1 cellular context compared by ENCODE assay signal in the genomic region with DNA sequence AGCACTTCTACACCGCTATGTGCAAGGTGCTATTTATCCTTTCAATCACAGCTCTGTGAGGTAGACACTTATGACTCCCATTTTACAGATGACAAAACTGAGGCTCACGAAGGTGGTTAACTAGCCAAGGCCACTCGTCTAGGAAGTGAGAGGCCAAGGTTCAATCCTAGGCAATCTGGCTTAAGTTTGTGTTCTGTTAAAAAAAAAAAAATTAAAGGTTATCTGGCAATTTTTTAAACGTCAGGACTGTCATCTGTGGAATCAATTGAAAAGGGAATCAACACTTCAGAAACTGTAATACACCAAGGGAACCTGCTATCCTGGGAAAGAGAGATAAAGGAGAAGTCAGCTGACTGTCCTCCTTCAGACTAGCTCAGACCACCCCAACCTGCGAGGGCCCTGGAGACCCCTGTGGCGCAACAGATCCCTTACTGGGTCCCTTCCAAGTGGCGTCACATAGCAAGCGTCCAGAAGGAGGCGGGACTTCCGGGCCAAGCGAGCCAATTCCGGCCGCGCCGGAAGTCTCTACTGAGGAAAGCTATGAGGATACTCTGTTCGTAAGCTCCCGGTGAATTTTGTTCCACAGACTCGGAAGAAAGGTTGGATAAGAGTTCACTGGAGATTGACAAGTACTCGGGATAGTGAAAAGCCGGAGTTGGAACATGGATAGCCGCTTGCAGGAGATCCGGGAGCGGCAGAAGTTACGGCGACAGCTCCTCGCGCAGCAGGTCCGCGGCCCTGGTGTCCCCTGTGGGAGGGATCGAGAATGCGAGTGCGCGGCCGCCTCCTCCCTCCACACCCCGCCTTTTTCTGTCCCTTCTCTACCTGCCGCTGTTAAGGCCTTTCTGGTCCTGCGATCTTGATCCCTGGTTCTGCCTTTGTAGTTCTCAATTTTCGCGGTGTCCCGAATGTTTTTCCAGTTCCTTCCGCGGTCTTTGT.
TF ChIP-seq lines count a peak whose summit lies in the region.

Gene METTL14 (plus strand): TSS at position 520 of the 939 bp plus-strand sequence. CDS start 143 bp downstream, at position 663.

TF ChIP-seq in K562, 482 proteins besides CTCF, POLR2A, EP300 and RAD21 (continued from another document and continues in another):
- peak in 1 of 2 experiments; percentile 60; a peak in 1 of 4 replicates for TF ChIP-seq KDM4B (IDR thresholded peaks at IDR 0.05; ENCODE audit: borderline replicate concordance in 2 of 2, low read depth in 1 of 2)
- TF ChIP-seq SMARCA5 (IDR thresholded peaks at IDR 0.05) = peak; percentile 96
- TF ChIP-seq NFE2L1 (tag; IDR thresholded peaks at IDR 0.05; ENCODE audit: borderline replicate concordance, low read depth) = no peak
- TF ChIP-seq, protein P1, sequence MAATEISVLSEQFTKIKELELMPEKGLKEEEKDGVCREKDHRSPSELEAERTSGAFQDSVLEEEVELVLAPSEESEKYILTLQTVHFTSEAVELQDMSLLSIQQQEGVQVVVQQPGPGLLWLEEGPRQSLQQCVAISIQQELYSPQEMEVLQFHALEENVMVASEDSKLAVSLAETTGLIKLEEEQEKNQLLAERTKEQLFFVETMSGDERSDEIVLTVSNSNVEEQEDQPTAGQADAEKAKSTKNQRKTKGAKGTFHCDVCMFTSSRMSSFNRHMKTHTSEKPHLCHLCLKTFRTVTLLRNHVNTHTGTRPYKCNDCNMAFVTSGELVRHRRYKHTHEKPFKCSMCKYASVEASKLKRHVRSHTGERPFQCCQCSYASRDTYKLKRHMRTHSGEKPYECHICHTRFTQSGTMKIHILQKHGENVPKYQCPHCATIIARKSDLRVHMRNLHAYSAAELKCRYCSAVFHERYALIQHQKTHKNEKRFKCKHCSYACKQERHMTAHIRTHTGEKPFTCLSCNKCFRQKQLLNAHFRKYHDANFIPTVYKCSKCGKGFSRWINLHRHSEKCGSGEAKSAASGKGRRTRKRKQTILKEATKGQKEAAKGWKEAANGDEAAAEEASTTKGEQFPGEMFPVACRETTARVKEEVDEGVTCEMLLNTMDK (IDR thresholded peaks at IDR 0.05; ENCODE audit: borderline replicate concordance, insufficient read depth, low read depth, low read length, poor library complexity, severe bottlenecking) = peak; percentile 20
- no peak for TF ChIP-seq ZNF212 (CRISPR knock-in tag; IDR thresholded peaks at IDR 0.05)
- no peak for TF ChIP-seq SRSF1 (IDR thresholded peaks at IDR 0.05; ENCODE audit: low read depth, low read length)
- TF ChIP-seq CBFA2T3 (IDR thresholded peaks at IDR 0.05) = peak; percentile 37
- TF ChIP-seq ZNF318 (IDR thresholded peaks at IDR 0.05; ENCODE audit: borderline replicate concordance in 1 of 2, low read depth in 1 of 2) = no peak
- TF ChIP-seq ATF7 (IDR thresholded peaks at IDR 0.05) = peak; percentile 83
- TF ChIP-seq SOX6 (IDR thresholded peaks at IDR 0.05) = no peak; the same call in 1 of the 2 replicates
- TF ChIP-seq SP1 (CRISPR knock-in tag; IDR thresholded peaks at IDR 0.05) = no peak
- TF ChIP-seq BHLHE40 (IDR thresholded peaks at IDR 0.05; ENCODE audit: low read length) = 0 out of 2 replicates have a peak, but pooled peaks have one; percentile 5
- TF ChIP-seq MAFF (IDR thresholded peaks at IDR 0.05; ENCODE audit: low read length) = no peak
- no peak for TF ChIP-seq CREB5 (CRISPR knock-in tag; IDR thresholded peaks at IDR 0.05)
- peak in 1 of 3 experiments; percentile 21 for TF ChIP-seq YY1 (IDR thresholded peaks at IDR 0.05; ENCODE audit: borderline replicate concordance in 1 of 3, control insufficient read depth in 1 of 3, extremely low read depth in 1 of 3, insufficient read depth in 3 of 3, insufficient read length in 1 of 3, insufficient replicate concordance in 2 of 3, low read depth in 1 of 3, low read length in 2 of 3)
- TF ChIP-seq, protein P2, sequence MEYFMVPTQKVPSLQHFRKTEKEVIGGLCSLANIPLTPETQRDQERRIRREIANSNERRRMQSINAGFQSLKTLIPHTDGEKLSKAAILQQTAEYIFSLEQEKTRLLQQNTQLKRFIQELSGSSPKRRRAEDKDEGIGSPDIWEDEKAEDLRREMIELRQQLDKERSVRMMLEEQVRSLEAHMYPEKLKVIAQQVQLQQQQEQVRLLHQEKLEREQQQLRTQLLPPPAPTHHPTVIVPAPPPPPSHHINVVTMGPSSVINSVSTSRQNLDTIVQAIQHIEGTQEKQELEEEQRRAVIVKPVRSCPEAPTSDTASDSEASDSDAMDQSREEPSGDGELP (CRISPR knock-in tag; IDR thresholded peaks at IDR 0.05; ENCODE audit: borderline replicate concordance) = peak; percentile 84
- peak; percentile 31 to 82; a peak in 3 of 4 replicates for TF ChIP-seq HDAC1 (IDR thresholded peaks at IDR 0.05)
- no peak for TF ChIP-seq GATAD2A (IDR thresholded peaks at IDR 0.05)
- TF ChIP-seq KDM2B (CRISPR knock-in tag; IDR thresholded peaks at IDR 0.05) = no peak
- TF ChIP-seq ZNF197 (CRISPR knock-in tag; IDR thresholded peaks at IDR 0.05; ENCODE audit: low read depth) = 0 out of 2 replicates have a peak, but pooled peaks have one; percentile 29
- TF ChIP-seq ZBTB8A (IDR thresholded peaks at IDR 0.05; ENCODE audit: partially characterized antibody) = no peak
- peak; percentile 97 for TF ChIP-seq CREB1 (IDR thresholded peaks at IDR 0.05)
- TF ChIP-seq CREB1 (CRISPR knock-in tag; IDR thresholded peaks at IDR 0.05) = peak; percentile 90
- TF ChIP-seq POLR2B (IDR thresholded peaks at IDR 0.05; ENCODE audit: low read depth, partially characterized antibody) = peak; percentile 83
- no peak; the same call in 1 of the 2 replicates for TF ChIP-seq MYBL2 (IDR thresholded peaks at IDR 0.05; ENCODE audit: low read depth)
- TF ChIP-seq MYBL2 (CRISPR knock-in tag; IDR thresholded peaks at IDR 0.05; ENCODE audit: borderline replicate concordance) = no peak
- peak; percentile 89 for TF ChIP-seq EP400 (IDR thresholded peaks at IDR 0.05)
- TF ChIP-seq, protein P3, sequence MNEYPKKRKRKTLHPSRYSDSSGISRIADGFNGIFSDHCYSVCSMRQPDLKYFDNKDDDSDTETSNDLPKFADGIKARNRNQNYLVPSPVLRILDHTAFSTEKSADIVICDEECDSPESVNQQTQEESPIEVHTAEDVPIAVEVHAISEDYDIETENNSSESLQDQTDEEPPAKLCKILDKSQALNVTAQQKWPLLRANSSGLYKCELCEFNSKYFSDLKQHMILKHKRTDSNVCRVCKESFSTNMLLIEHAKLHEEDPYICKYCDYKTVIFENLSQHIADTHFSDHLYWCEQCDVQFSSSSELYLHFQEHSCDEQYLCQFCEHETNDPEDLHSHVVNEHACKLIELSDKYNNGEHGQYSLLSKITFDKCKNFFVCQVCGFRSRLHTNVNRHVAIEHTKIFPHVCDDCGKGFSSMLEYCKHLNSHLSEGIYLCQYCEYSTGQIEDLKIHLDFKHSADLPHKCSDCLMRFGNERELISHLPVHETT (CRISPR knock-in tag; conservative IDR thresholded peaks at IDR 0.05 in 1 of 2, IDR thresholded peaks at IDR 0.05 in 1 of 2) = peak in 1 of 2 experiments; percentile 64; a peak in 1 of 4 replicates
